3 cellular contexts compared by ENCODE assay signal in genomic region chr7:134520130-134520529, GRCh38.
TF ChIP-seq lines count a peak whose summit lies in the region.

No MANE protein-coding gene starts in this region.

TF ChIP-seq in A549, 52 proteins besides CTCF, POLR2A, EP300 and RAD21:
- TF ChIP-seq ATOH8 (CRISPR knock-in tag; IDR thresholded peaks at IDR 0.05; ENCODE audit: low read depth): no peak
- TF ChIP-seq MAX (IDR thresholded peaks at IDR 0.05): peak; percentile 40; the same call in 1 of the 2 replicates
- TF ChIP-seq, protein P1, sequence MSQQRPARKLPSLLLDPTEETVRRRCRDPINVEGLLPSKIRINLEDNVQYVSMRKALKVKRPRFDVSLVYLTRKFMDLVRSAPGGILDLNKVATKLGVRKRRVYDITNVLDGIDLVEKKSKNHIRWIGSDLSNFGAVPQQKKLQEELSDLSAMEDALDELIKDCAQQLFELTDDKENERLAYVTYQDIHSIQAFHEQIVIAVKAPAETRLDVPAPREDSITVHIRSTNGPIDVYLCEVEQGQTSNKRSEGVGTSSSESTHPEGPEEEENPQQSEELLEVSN (IDR thresholded peaks at IDR 0.05; ENCODE audit: borderline replicate concordance, low read depth): no peak
- peak; percentile 78 for TF ChIP-seq SMC3 (IDR thresholded peaks at IDR 0.05)

TF ChIP-seq in HCT116, 20 proteins besides CTCF, POLR2A, EP300 and RAD21:
- TF ChIP-seq SP1 (IDR thresholded peaks at IDR 0.05; ENCODE audit: low read depth) (no peak), EZH2 (IDR thresholded peaks at IDR 0.05) (no peak), SIN3A (IDR thresholded peaks at IDR 0.05; ENCODE audit: low read depth) (no peak), YY1 (IDR thresholded peaks at IDR 0.05; ENCODE audit: extremely low read depth, insufficient replicate concordance, low read depth, low read length) (no peak), JUND (IDR thresholded peaks at IDR 0.05) (no peak), EGR1 (IDR thresholded peaks at IDR 0.05; ENCODE audit: low read depth) (no peak)
- TF ChIP-seq, protein P2, sequence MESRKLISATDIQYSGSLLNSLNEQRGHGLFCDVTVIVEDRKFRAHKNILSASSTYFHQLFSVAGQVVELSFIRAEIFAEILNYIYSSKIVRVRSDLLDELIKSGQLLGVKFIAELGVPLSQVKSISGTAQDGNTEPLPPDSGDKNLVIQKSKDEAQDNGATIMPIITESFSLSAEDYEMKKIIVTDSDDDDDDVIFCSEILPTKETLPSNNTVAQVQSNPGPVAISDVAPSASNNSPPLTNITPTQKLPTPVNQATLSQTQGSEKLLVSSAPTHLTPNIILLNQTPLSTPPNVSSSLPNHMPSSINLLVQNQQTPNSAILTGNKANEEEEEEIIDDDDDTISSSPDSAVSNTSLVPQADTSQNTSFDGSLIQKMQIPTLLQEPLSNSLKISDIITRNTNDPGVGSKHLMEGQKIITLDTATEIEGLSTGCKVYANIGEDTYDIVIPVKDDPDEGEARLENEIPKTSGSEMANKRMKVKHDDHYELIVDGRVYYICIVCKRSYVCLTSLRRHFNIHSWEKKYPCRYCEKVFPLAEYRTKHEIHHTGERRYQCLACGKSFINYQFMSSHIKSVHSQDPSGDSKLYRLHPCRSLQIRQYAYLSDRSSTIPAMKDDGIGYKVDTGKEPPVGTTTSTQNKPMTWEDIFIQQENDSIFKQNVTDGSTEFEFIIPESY (IDR thresholded peaks at IDR 0.05; ENCODE audit: extremely low read depth, insufficient replicate concordance, low read length): no peak

TF ChIP-seq in HEK293T, 16 proteins besides CTCF, POLR2A, EP300 and RAD21:
- TF ChIP-seq, protein P3, sequence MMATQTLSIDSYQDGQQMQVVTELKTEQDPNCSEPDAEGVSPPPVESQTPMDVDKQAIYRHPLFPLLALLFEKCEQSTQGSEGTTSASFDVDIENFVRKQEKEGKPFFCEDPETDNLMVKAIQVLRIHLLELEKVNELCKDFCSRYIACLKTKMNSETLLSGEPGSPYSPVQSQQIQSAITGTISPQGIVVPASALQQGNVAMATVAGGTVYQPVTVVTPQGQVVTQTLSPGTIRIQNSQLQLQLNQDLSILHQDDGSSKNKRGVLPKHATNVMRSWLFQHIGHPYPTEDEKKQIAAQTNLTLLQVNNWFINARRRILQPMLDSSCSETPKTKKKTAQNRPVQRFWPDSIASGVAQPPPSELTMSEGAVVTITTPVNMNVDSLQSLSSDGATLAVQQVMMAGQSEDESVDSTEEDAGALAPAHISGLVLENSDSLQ (IDR thresholded peaks at IDR 0.05): no peak
- no peak for TF ChIP-seq FOXK2 (IDR thresholded peaks at IDR 0.05)
- no peak for TF ChIP-seq L3MBTL2 (conservative IDR thresholded peaks at IDR 0.05)
- TF ChIP-seq CTBP1 (IDR thresholded peaks at IDR 0.05; ENCODE audit: borderline replicate concordance): no peak
- no peak for TF ChIP-seq FOXM1 (IDR thresholded peaks at IDR 0.05; ENCODE audit: borderline replicate concordance)
- TF ChIP-seq SUZ12 (IDR thresholded peaks at IDR 0.05): no peak
TF ChIP-seq in HEK293T: peak in this region for 0.
